In the genomic region with DNA sequence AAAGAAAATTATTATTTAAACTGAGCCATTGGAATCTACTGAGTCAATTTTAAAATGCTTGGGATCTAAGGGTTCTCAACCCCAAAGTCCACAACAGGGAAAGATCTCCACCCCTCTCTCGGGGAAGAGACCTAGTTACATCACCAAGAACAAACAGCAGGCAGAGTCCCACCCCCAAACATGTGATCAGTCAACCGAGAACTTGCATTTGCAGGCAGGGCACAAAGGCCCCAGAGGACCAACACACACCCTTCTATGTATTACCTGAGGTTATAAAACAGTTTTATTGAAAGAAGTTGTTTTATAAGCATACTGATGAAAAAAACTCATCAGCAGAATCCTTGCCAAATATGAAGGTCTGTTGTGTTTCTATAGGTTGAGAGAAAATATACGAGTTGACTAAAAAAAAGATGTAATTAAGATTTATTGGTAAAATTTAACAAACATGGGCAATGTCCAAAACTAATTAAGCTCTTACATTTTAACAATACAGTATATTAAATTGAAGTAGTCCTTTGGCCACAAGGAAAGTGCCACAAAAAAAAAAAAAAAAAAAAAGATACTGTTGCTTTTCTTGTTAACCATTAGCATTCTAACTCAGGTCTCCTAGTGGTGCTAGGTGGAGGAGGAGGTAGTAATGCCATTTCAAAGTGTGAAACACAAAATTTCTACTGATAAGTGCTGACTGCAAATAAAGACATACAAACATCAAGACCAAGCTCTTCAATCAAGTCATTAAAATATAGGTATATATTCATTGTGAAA, we compare ENCODE assay signal across 8 cellular contexts. TPM values are rescaled to one million over a fixed set of nuclear protein-coding genes. Genes with fewer than 3 reads are reported as not detected.
DNase-seq lines count a peak whose midpoint lies in the region; ATAC-seq and TF ChIP-seq lines count a peak whose summit lies in the region.

No MANE protein-coding gene starts in this region.

- peaks cover 2 to 22% of the 10 kb centered on the region in 2 donors for H3K4me1 ChIP-seq in neuronal stem cell (ENCODE audit: control insufficient read depth in 2 of 2, insufficient read depth in 1 of 2, low read depth in 1 of 2, low read length in 2 of 2)

- H3K9me3 Mint-ChIP-seq in activated CD8-positive, alpha-beta T cell treated with anti-CD3 and anti-CD28 coated beads for 36 hours: no peaks in the 10 kb centered on the region

- peaks cover 19% of the 10 kb centered on the region for H3K4me1 Mint-ChIP-seq in activated CD8-positive, alpha-beta T cell treated with anti-CD3 and anti-CD28 coated beads for 36 hours (ENCODE audit: low read depth)

- H3K4me3 ChIP-seq in NB4 (ENCODE audit: low read depth, low read length) (no peak overlapping the region), neuronal stem cell (ENCODE audit: low read length in 2 of 2) (peak overlapping the region in 1 of 2 donors; percentile 21)

- H3K79me1 ChIP-seq in neuronal stem cell (ENCODE audit: low read depth, low read length): no peaks in the 10 kb centered on the region

- no peak overlapping the region for H3K18ac ChIP-seq in neuronal stem cell (ENCODE audit: low read length)

- POLR2A ChIA-PET in activated CD8-positive, alpha-beta T cell treated with anti-CD3 and anti-CD28 coated beads for 36 hours (lab: Charles Lee): interaction anchor here (0.8 to 1.0 kb wide), 2 partner anchors 26 to 34 kb away, joined by 3 read pairs; no protein-coding TSS in a partner anchor

- no peaks in the 10 kb centered on the region for H3K9me3 ChIP-seq in neuronal stem cell (replicated peaks in 1 of 2; ENCODE audit: control insufficient read depth in 2 of 2, insufficient read depth in 1 of 2, low read depth in 1 of 2, low read length in 2 of 2)

- peak; percentile 45 for ATAC-seq in activated CD8-positive, alpha-beta T cell treated with anti-CD3 and anti-CD28 coated beads for 36 hours
- ATAC-seq in HG03108 (IDR thresholded peaks at IDR 0.05; ENCODE audit: unreplicated experiment): no peak

- TF ChIP-seq CTCF in NB4 (IDR thresholded peaks at IDR 0.05; ENCODE audit: low read depth, low read length): no peak
- TF ChIP-seq CTCF in activated CD8-positive, alpha-beta T cell treated with anti-CD3 and anti-CD28 coated beads for 36 hours (IDR thresholded peaks at IDR 0.05): no peak

- H3K27ac ChIP-seq in neuronal stem cell (replicated peaks; ENCODE audit: low read length): peak overlapping the region; percentile 82

- H3K27me3 Mint-ChIP-seq in activated CD8-positive, alpha-beta T cell treated with anti-CD3 and anti-CD28 coated beads for 36 hours: no peaks in the 10 kb centered on the region

- no peak overlapping the region for H3K9ac ChIP-seq in neuronal stem cell (ENCODE audit: low read depth, low read length, poor library complexity)

- no peak overlapping the region for H2BK15ac ChIP-seq in neuronal stem cell (ENCODE audit: low read length)

- H4K91ac ChIP-seq in neuronal stem cell (ENCODE audit: low read depth, low read length, poor library complexity): no peak overlapping the region

- H2BK12ac ChIP-seq in neuronal stem cell (ENCODE audit: low read length): no peak overlapping the region

- H3K14ac ChIP-seq in neuronal stem cell (ENCODE audit: low read length): no peak overlapping the region

- H3K23ac ChIP-seq in neuronal stem cell (ENCODE audit: low read depth, low read length, poor library complexity): no peak overlapping the region

- no peak for TF ChIP-seq POLR2A in NB4 (IDR thresholded peaks at IDR 0.05; ENCODE audit: extremely low read depth, insufficient read length)

- peak overlapping the region; percentile 5 for H2AFZ ChIP-seq in neuronal stem cell (ENCODE audit: low read length)

- H3K27me3 ChIP-seq in neuronal stem cell (ENCODE audit: control insufficient read depth in 3 of 3, insufficient read depth in 3 of 3, low read depth in 1 of 3, low read length in 3 of 3): no peaks in the 10 kb centered on the region

- no peak overlapping the region for H3K4ac ChIP-seq in neuronal stem cell (ENCODE audit: low read length)

- H3K4me3 Mint-ChIP-seq in activated CD8-positive, alpha-beta T cell treated with anti-CD3 and anti-CD28 coated beads for 36 hours: no peak overlapping the region

- H3K4me2 ChIP-seq in neuronal stem cell (ENCODE audit: insufficient read depth, low read length, poor library complexity, severe bottlenecking): no peak overlapping the region

- H2BK120ac ChIP-seq in neuronal stem cell (ENCODE audit: low read depth, low read length): no peak overlapping the region

- no peak overlapping the region for H3K27ac Mint-ChIP-seq in activated CD8-positive, alpha-beta T cell treated with anti-CD3 and anti-CD28 coated beads for 36 hours

- CTCF ChIA-PET in activated CD8-positive, alpha-beta T cell treated with anti-CD3 and anti-CD28 coated beads for 36 hours (lab: Charles Lee): interaction anchor here (1.0 kb wide), 1 partner anchor 51 kb away, joined by 3 read pairs; no protein-coding TSS in a partner anchor

- H2AK5ac ChIP-seq in neuronal stem cell (ENCODE audit: low read depth, low read length): no peak overlapping the region

- no CpG with 5 or more reads among the region's 3 CpGs for WGBS in neuronal stem cell (ENCODE audit: extremely low coverage in 2 of 2, insufficient read length in 2 of 2, insufficient replicate concordance in 1 of 2), 2 donors

- no peak overlapping the region for H2BK5ac ChIP-seq in neuronal stem cell (ENCODE audit: low read length)

- no peaks in the 10 kb centered on the region for H3K36me3 Mint-ChIP-seq in activated CD8-positive, alpha-beta T cell treated with anti-CD3 and anti-CD28 coated beads for 36 hours (ENCODE audit: low read depth)

- intact Hi-C loops in activated CD8-positive, alpha-beta T cell treated with anti-CD3 and anti-CD28 coated beads for 36 hours (cut with micrococcal nuclease): no loop called here

- H3K36me3 ChIP-seq in neuronal stem cell (replicated peaks in 1 of 2; ENCODE audit: control insufficient read depth in 2 of 2, insufficient read depth in 2 of 2, low read length in 2 of 2): no peaks in the 10 kb centered on the region

- DNase-seq in NCI-H1105 treated with DMSO at 0.1 percent for 48 hours (lab: John Stamatoyannopoulos, UW) (peak; percentile 18), NCI-H1105 (lab: John Stamatoyannopoulos, UW) (no peak), NB4 (ENCODE audit: low read depth) (peak; percentile 61), globus pallidus (ENCODE audit: low spot score) (peak; percentile 94), neuronal stem cell (ENCODE audit: low spot score) (peak; percentile 31), COR-L47 (lab: John Stamatoyannopoulos, UW) (no peak)
- peak; percentile 23 for DNase-seq in activated CD8-positive, alpha-beta T cell treated with anti-CD3 and anti-CD28 coated beads for 36 hours

- H4K8ac ChIP-seq in neuronal stem cell (ENCODE audit: low read depth, low read length): no peak overlapping the region

RNA-seq across cellular contexts. Expression of gene USP54, which starts 1.0 kb away (rescaled TPM):
- 1 to 10 TPM; 3.1 to 4.6 TPM for total RNA-seq in activated CD8-positive, alpha-beta T cell treated with anti-CD3 and anti-CD28 coated beads for 36 hours
- polyA plus RNA-seq in neuronal stem cell (2013, experiment 1 of 2): 80.7 TPM
- polyA plus RNA-seq in neuronal stem cell (2013, experiment 2 of 2): 79.9 TPM

RNA-seq across cellular contexts. Expression of gene MYOZ1, which starts 49.2 kb away (rescaled TPM):
- total RNA-seq in activated CD8-positive, alpha-beta T cell treated with anti-CD3 and anti-CD28 coated beads for 36 hours: not detected
- polyA plus RNA-seq in neuronal stem cell (2013, experiment 1 of 2): 3.9 TPM
- 4.0 TPM for polyA plus RNA-seq in neuronal stem cell (2013, experiment 2 of 2)

Comparison
In these comparisons a context has a peak if more than half of its experiments do, and no peak if none do; other contexts are left out.
1. DNase-seq: peak in NCI-H1105 treated with DMSO at 0.1 percent for 48 hours (single experiment), NB4 (single experiment), activated CD8-positive, alpha-beta T cell treated with anti-CD3 and anti-CD28 coated beads for 36 hours (single experiment), globus pallidus (single experiment) and neuronal stem cell (single experiment); none in NCI-H1105 (single experiment) and COR-L47 (single experiment).